In the genomic region with DNA sequence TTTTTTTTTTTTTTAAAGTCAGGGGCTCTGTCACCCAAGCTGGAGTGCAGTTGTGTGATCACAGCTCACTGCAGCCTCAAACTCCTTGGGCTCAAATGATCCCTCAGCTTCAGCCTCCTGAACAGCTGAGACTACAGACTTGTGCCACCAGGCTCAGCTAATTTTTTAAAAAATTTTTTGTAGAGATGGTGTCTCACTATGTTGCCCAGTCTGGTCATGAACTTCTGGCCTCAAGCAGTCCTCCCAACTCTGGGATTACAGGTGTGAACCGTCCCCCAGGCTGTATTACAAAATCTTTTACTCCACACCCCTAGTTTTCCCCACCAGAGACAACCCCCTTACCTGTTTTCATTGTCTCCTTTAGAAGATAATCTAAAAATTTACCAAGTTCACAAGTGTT, we compare ENCODE assay signal across 1 cellular context.
TF ChIP-seq lines count a peak whose summit lies in the region.

No MANE protein-coding gene starts in this region.

TF ChIP-seq in GM12878, 131 proteins besides CTCF, POLR2A, EP300 and RAD21:
- TF ChIP-seq SUZ12 (IDR thresholded peaks at IDR 0.05; ENCODE audit: unreplicated experiment) (no peak), SP1 (IDR thresholded peaks at IDR 0.05; ENCODE audit: low read depth, low read length) (no peak), SIX5 (IDR thresholded peaks at IDR 0.05; ENCODE audit: low read depth, low read length, severe bottlenecking) (no peak), ELK1 (IDR thresholded peaks at IDR 0.05; ENCODE audit: low read depth, low read length) (no peak), MTA3 (IDR thresholded peaks at IDR 0.05; ENCODE audit: borderline replicate concordance, low read length) (no peak), ETV6 (conservative IDR thresholded peaks at IDR 0.05 in 1 of 2, IDR thresholded peaks at IDR 0.05 in 1 of 2; ENCODE audit: borderline replicate concordance in 1 of 2, low read depth in 1 of 2) (no peak), ZBTB11 (CRISPR knock-in tag; IDR thresholded peaks at IDR 0.05) (no peak), RAD51 (IDR thresholded peaks at IDR 0.05) (no peak)
- TF ChIP-seq, protein P1, sequence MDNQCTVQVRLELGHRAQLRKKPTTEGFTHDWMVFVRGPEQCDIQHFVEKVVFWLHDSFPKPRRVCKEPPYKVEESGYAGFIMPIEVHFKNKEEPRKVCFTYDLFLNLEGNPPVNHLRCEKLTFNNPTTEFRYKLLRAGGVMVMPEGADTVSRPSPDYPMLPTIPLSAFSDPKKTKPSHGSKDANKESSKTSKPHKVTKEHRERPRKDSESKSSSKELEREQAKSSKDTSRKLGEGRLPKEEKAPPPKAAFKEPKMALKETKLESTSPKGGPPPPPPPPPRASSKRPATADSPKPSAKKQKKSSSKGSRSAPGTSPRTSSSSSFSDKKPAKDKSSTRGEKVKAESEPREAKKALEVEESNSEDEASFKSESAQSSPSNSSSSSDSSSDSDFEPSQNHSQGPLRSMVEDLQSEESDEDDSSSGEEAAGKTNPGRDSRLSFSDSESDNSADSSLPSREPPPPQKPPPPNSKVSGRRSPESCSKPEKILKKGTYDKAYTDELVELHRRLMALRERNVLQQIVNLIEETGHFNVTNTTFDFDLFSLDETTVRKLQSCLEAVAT (IDR thresholded peaks at IDR 0.05) = no peak
TF ChIP-seq in GM12878: peak in this region for 0.
